1 cellular context compared by ENCODE assay signal in genomic region chr4:132827522-132827921, GRCh38.
TF ChIP-seq lines count a peak whose summit lies in the region.

No MANE protein-coding gene starts in this region.

TF ChIP-seq in endothelial cell of umbilical vein, 7 proteins besides CTCF, POLR2A, EP300 and RAD21 (continued from another document):
- TF ChIP-seq JUN (IDR thresholded peaks at IDR 0.05; ENCODE audit: borderline replicate concordance, insufficient read depth, insufficient read length, low read depth) (no peak), EZH2 (IDR thresholded peaks at IDR 0.05; ENCODE audit: borderline replicate concordance, low read depth, low read length, severe bottlenecking) (no peak), POLR2AphosphoS5 (IDR thresholded peaks at IDR 0.05; ENCODE audit: insufficient read depth, low read depth, low read length) (no peak)
